Comparison of ENCODE assay signal across 8 cellular contexts in genomic region chr22:23749747-23750373, GRCh38. TPM values are rescaled to one million over a fixed set of nuclear protein-coding genes. Genes with fewer than 3 reads are reported as not detected.
A peak's percentile ranks its signal among the peaks of the same experiment; 100 is the strongest.
DNase-seq lines count a peak whose midpoint lies in the region; TF ChIP-seq lines count a peak whose summit lies in the region.

No MANE protein-coding gene starts in this region.

- H3K36me3 ChIP-seq in OCI-LY1 (ENCODE audit: insufficient read depth, low read length): peaks cover 5% of the 10 kb centered on the region

- H3K27ac ChIP-seq in OCI-LY1 (ENCODE audit: low read depth, low read length, poor library complexity, severe bottlenecking): no peak overlapping the region

- no peaks in the 10 kb centered on the region for H3K9me3 Mint-ChIP-seq in endothelial cell (ENCODE audit: unreplicated experiment)

- in situ Hi-C loops in GM13976 (cut with MboI; ENCODE audit: low sequenced_read_pairs, unreplicated experiment): no loop called here

- no peak overlapping the region for H2AFZ ChIP-seq in OCI-LY1 (ENCODE audit: low read length)

- H4K20me1 ChIP-seq in OCI-LY1 (ENCODE audit: insufficient read depth, low read length): no peaks in the 10 kb centered on the region

- H3K4me3 Mint-ChIP-seq in endothelial cell (ENCODE audit: unreplicated experiment): peak overlapping the region; percentile 89

- H3K4me1 ChIP-seq in OCI-LY1 (ENCODE audit: insufficient read depth, low read length, severe bottlenecking): peaks cover 46% of the 10 kb centered on the region

- H3K4me3 ChIP-seq in OCI-LY1 (ENCODE audit: low read depth, low read length, poor library complexity, severe bottlenecking) (peak overlapping the region; percentile 94), retinal pigment epithelial cell (ENCODE audit: low read length) (peak overlapping the region; percentile 77)

- peak overlapping the region; percentile 98 for H3K4me2 ChIP-seq in OCI-LY1 (ENCODE audit: low read length)

- H3K36me3 Mint-ChIP-seq in endothelial cell (ENCODE audit: low read depth, unreplicated experiment): peaks cover 10% of the 10 kb centered on the region

- H3K4me1 Mint-ChIP-seq in endothelial cell (ENCODE audit: unreplicated experiment): peaks cover 14% of the 10 kb centered on the region

- TF ChIP-seq CTCF in GM13976 (IDR thresholded peaks at IDR 0.05; ENCODE audit: borderline replicate concordance, control extremely low read depth, extremely low read depth, insufficient read depth, missing control alignments) (no peak), OCI-LY1 (IDR thresholded peaks at IDR 0.05; ENCODE audit: low read length) (no peak), endothelial cell (IDR thresholded peaks at IDR 0.05; ENCODE audit: unreplicated experiment) (no peak), retinal pigment epithelial cell (conservative IDR thresholded peaks at IDR 0.05; ENCODE audit: low read depth, low read length) (no peak)

- H3K27me3 Mint-ChIP-seq in endothelial cell (ENCODE audit: unreplicated experiment): peaks cover 4% of the 10 kb centered on the region

- H3F3A ChIP-seq in OCI-LY1 (ENCODE audit: insufficient read depth, low read length): no peaks in the 10 kb centered on the region

- no peaks in the 10 kb centered on the region for H3K9me3 ChIP-seq in OCI-LY1 (ENCODE audit: low read length)

- no peaks in the 10 kb centered on the region for H3K27me3 ChIP-seq in OCI-LY1 (ENCODE audit: insufficient read depth, low read length)

- no peaks in the 10 kb centered on the region for H3K9me2 ChIP-seq in OCI-LY1 (ENCODE audit: low read depth, low read length)

- no peaks in the 10 kb centered on the region for H3K79me2 ChIP-seq in OCI-LY1 (ENCODE audit: insufficient read depth, low read length)

- H3K9ac ChIP-seq in OCI-LY1 (ENCODE audit: low read length): peak overlapping the region; percentile 67; the same call in 1 of the 2 replicates

- no peak overlapping the region for H3K27ac Mint-ChIP-seq in endothelial cell (ENCODE audit: unreplicated experiment)

- peak; percentile 16 for DNase-seq in GM13976 (ENCODE audit: low spot score)
- DNase-seq in endothelial cell (ENCODE audit: low spot score): no peak
- no peak for DNase-seq in retinal pigment epithelial cell (ENCODE audit: low read depth)
- no peak for DNase-seq in COLO668 (lab: John Stamatoyannopoulos, UW; ENCODE audit: unreplicated experiment)
- DNase-seq in superior temporal gyrus (ENCODE audit: extremely low spot score): no peak
- no peak for DNase-seq in kidney tubule cell (ENCODE audit: low spot score)
- no peak for DNase-seq in epidermal melanocyte (ENCODE audit: insufficient read length, low spot score)

RNA-seq across cellular contexts. Expression of gene ZNF70, which starts 1.1 kb away (rescaled TPM):
- 8.0 TPM for total RNA-seq in endothelial cell (ENCODE audit: unreplicated experiment)

RNA-seq across cellular contexts. Expression of gene VPREB3, which starts 4.4 kb away (rescaled TPM):
- not detected for total RNA-seq in endothelial cell (ENCODE audit: unreplicated experiment)

RNA-seq across cellular contexts. Expression of gene C22orf15, which starts 12.9 kb away (rescaled TPM):
- 2.0 TPM for total RNA-seq in endothelial cell (ENCODE audit: unreplicated experiment)

RNA-seq across cellular contexts. Expression of gene CHCHD10, which starts 17.9 kb away (rescaled TPM):
- 55.8 TPM for total RNA-seq in endothelial cell (ENCODE audit: unreplicated experiment)

RNA-seq across cellular contexts. Expression of gene MMP11, which starts 22.8 kb away (rescaled TPM):
- total RNA-seq in endothelial cell (ENCODE audit: unreplicated experiment): 3.4 TPM
